8 cellular contexts compared by ENCODE assay signal in genomic region chr17:3965123-3965800, GRCh38. TPM values are rescaled to one million over a fixed set of nuclear protein-coding genes. Genes with fewer than 3 reads are reported as not detected.
DNase-seq lines count a peak whose midpoint lies in the region; ATAC-seq and TF ChIP-seq lines count a peak whose summit lies in the region.

No MANE protein-coding gene starts in this region.

- CTCF ChIA-PET in A673 (lab: Charles Lee): interaction anchor here (0.6 kb wide), 1 partner anchor 1580 kb away, joined by 3 read pairs; no protein-coding TSS in a partner anchor

- H3K27me3 ChIP-seq in A673 (replicated peaks; ENCODE audit: insufficient read depth, low read depth, low read length, poor library complexity) (peaks cover 44% of the 10 kb centered on the region), body of pancreas (no peaks in the 10 kb centered on the region)

- H3K4me3 ChIP-seq in A673 (ENCODE audit: low read depth, low read length, poor library complexity, severe bottlenecking): peak overlapping the region; percentile 47
- H3K4me3 ChIP-seq in body of pancreas: peak overlapping the region in 1 of 2 donors; percentile 59

- peak overlapping the region; percentile 92 for H3K27ac Mint-ChIP-seq in T-helper 2 cell treated with Interferon-gamma antibody and Interleukin-4, amounts not matched to agents 5 μg/mL and 100 μg/mL, for 36 hours

- H3K9me3 Mint-ChIP-seq in T-helper 2 cell treated with Interferon-gamma antibody and Interleukin-4, amounts not matched to agents 5 μg/mL and 100 μg/mL, for 36 hours: no peaks in the 10 kb centered on the region

- POLR2A ChIA-PET in A673 (lab: Charles Lee; ENCODE audit: low non-redundant PET): no interaction called here

- H3K27ac ChIP-seq in A673 (ENCODE audit: low read depth, low read length, poor library complexity, severe bottlenecking) (no peak overlapping the region), body of pancreas (peak overlapping the region; percentile 54 to 78 (median 60))

- H3K27me3 Mint-ChIP-seq in T-helper 2 cell treated with Interferon-gamma antibody and Interleukin-4, amounts not matched to agents 5 μg/mL and 100 μg/mL, for 36 hours (ENCODE audit: low read depth): no peaks in the 10 kb centered on the region

- peak; percentile 36 for DNase-seq in A673 (ENCODE audit: low spot score)
- DNase-seq in GM19238 (ENCODE audit: insufficient read length, low spot score): peak; percentile 82
- peak; percentile 73 for DNase-seq in NCI-H1105 treated with DMSO at 0.1 percent for 48 hours (lab: John Stamatoyannopoulos, UW)
- peak; percentile 71 for DNase-seq in T-helper 2 cell treated with Interferon-gamma antibody and Interleukin-4, amounts not matched to agents 5 μg/mL and 100 μg/mL, for 36 hours (ENCODE audit: low spot score)
- DNase-seq in body of pancreas: peak; percentile 74 to 84 (median 83)
- peak; percentile 92 for DNase-seq in islet precursor cell
- peak; percentile 66 to 77 for DNase-seq in stimulated activated CD4-positive, alpha-beta T cell treated with anti-CD3 and anti-CD28 coated beads, Interleukin-2, amount 100 ng/mL, for 24 hours
- DNase-seq in NCI-H187 treated with DMSO at 0.1 percent for 48 hours (lab: John Stamatoyannopoulos, UW): no peak

- peak in 2 of 3 donors; percentile 57 to 63 for TF ChIP-seq POLR2A in body of pancreas (IDR thresholded peaks at IDR 0.05)

- intact Hi-C loops in A673 (cut with micrococcal nuclease; ENCODE audit: unreplicated experiment) (no loop called here), body of pancreas (cut with DNase I) (no loop called here)

- 9 to 31% methylated on average over 4 to 17 of the region's 17 CpGs for WGBS in body of pancreas, 2 donors

- peaks cover 21% of the 10 kb centered on the region for H3K36me3 Mint-ChIP-seq in T-helper 2 cell treated with Interferon-gamma antibody and Interleukin-4, amounts not matched to agents 5 μg/mL and 100 μg/mL, for 36 hours (ENCODE audit: low read depth)

- peak; percentile 56 for ATAC-seq in body of pancreas

- TF ChIP-seq CTCF in A673 (conservative IDR thresholded peaks at IDR 0.05; ENCODE audit: low read depth, low read length) (no peak), body of pancreas (IDR thresholded peaks at IDR 0.05) (peak in 1 of 7 experiments; percentile 2)

- H3K9me3 ChIP-seq in A673 (ENCODE audit: low read depth, low read length, poor library complexity, severe bottlenecking): no peaks in the 10 kb centered on the region
- no peaks in the 10 kb centered on the region for H3K9me3 ChIP-seq in body of pancreas

- peaks cover 39% of the 10 kb centered on the region for H3K4me1 Mint-ChIP-seq in T-helper 2 cell treated with Interferon-gamma antibody and Interleukin-4, amounts not matched to agents 5 μg/mL and 100 μg/mL, for 36 hours (ENCODE audit: low read depth)

- peak overlapping the region; percentile 93 for H3K4me3 Mint-ChIP-seq in T-helper 2 cell treated with Interferon-gamma antibody and Interleukin-4, amounts not matched to agents 5 μg/mL and 100 μg/mL, for 36 hours

- no peaks in the 10 kb centered on the region for H3K36me3 ChIP-seq in A673 (ENCODE audit: insufficient read depth, low read length, poor library complexity, severe bottlenecking)
- no peaks in the 10 kb centered on the region for H3K36me3 ChIP-seq in body of pancreas (replicated peaks in 1 of 2; ENCODE audit: insufficient read depth in 1 of 2, low read depth in 2 of 2)

- BruUV-seq in A673 (replicated peaks; lab: Mats Ljungman, UMichigan): no TSS peak

- no peaks in the 10 kb centered on the region for H3K4me1 ChIP-seq in A673 (ENCODE audit: insufficient read depth, low read length, poor library complexity, severe bottlenecking)
- H3K4me1 ChIP-seq in body of pancreas: peaks cover 66% of the 10 kb centered on the region

RNA-seq across cellular contexts. Expression of gene ATP2A3, which starts 1.0 kb away (rescaled TPM):
- total RNA-seq in A673 (2021) (0.17 and 0.79 TPM in 2 replicates), body of pancreas (10 to 100 TPM; 43.8 to 49.5 TPM)

RNA-seq across cellular contexts. Expression of gene P2RX1, which starts 49.0 kb away (rescaled TPM):
- 0.24 and 0.39 TPM in 2 replicates for total RNA-seq in A673 (2021)
- total RNA-seq in body of pancreas: 10 to 100 TPM; 39.2 to 45.4 TPM

Comparison
In these comparisons a context has a peak if more than half of its experiments do, and no peak if none do; other contexts are left out.
1. RNA of gene ATP2A3, which starts 1.0 kb away (total RNA-seq): 43.8 to 49.5 TPM in body of pancreas; 0.17 to 0.79 TPM in A673; every median in the first group is over 10 times any median in the second.
2. RNA of gene P2RX1, which starts 49.0 kb away (total RNA-seq): 39.2 to 45.4 TPM in body of pancreas; 0.24 to 0.39 TPM in A673; every median in the first group is over 10 times any median in the second.